Comparison of ENCODE assay signal across 17 cellular contexts in genomic region chr19:37695144-37695899, GRCh38. TPM values are rescaled to one million over a fixed set of nuclear protein-coding genes. Genes with fewer than 3 reads are reported as not detected.
A peak's percentile ranks its signal among the peaks of the same experiment; 100 is the strongest.
DNase-seq lines count a peak whose midpoint lies in the region; ATAC-seq and TF ChIP-seq lines count a peak whose summit lies in the region.
"Had no signal": no experiment of that assay in that cellular context is flagged by ENCODE, and none has a peak within 500 bp of the region (broad histone marks: within the 10 kb centered on the region; RNA-seq: fewer than 3 reads in every experiment).

No MANE protein-coding gene starts in this region.

- H4K20me1 ChIP-seq in GM23338 (replicated peaks; ENCODE audit: insufficient read depth) = no peaks in the 10 kb centered on the region

- H3K27me3 Mint-ChIP-seq in GM23338 (ENCODE audit: insufficient read depth, low read depth, poor library complexity) = peaks cover 46% of the 10 kb centered on the region
- peaks cover 81% of the 10 kb centered on the region for H3K27me3 Mint-ChIP-seq in WTC11 (ENCODE audit: low read depth)
- no peaks in the 10 kb centered on the region for H3K27me3 Mint-ChIP-seq in activated T-helper 2 cell treated with anti-CD3 and anti-CD28 coated beads, Interferon-gamma antibody, Interleukin-2, Interleukin-4, amounts not matched to agents 10 μg/mL and 5 μg/mL and 100 μg/mL, durations not matched to agents 14 hours and 24 hours and 36 hours (ENCODE audit: low read depth)
- H3K27me3 Mint-ChIP-seq: CD8-positive, alpha-beta memory T cell; IgD-negative memory B cell had no signal

- in situ Hi-C loops in GM13977 (cut with MboI; ENCODE audit: low pct_unique_long_range_greater_than_20kb, low sequenced_read_pairs, unreplicated experiment) = no loop called here

- no peak overlapping the region for H3K4me3 ChIP-seq in GM23338

- no peaks in the 10 kb centered on the region; the same call in 1 of the 2 replicates for H3K9me2 ChIP-seq in GM23338 (ENCODE audit: insufficient read depth)

- H3K36me3 Mint-ChIP-seq in GM23338 (ENCODE audit: low read depth) (peaks cover 41% of the 10 kb centered on the region), WTC11 (peaks cover 33% of the 10 kb centered on the region)
- peaks cover 35% of the 10 kb centered on the region for H3K36me3 Mint-ChIP-seq in activated T-helper 2 cell treated with anti-CD3 and anti-CD28 coated beads, Interferon-gamma antibody, Interleukin-2, Interleukin-4, amounts not matched to agents 10 μg/mL and 5 μg/mL and 100 μg/mL, durations not matched to agents 14 hours and 24 hours and 36 hours (ENCODE audit: low read depth)

- intact Hi-C loops in activated T-helper 2 cell treated with anti-CD3 and anti-CD28 coated beads, Interferon-gamma antibody, Interleukin-2, Interleukin-4, amounts not matched to agents 10 μg/mL and 5 μg/mL and 100 μg/mL, durations not matched to agents 14 hours and 24 hours and 36 hours (cut with micrococcal nuclease) = no loop called here

- H2AFZ ChIP-seq in GM23338 = no peak overlapping the region

- H3K27ac ChIP-seq in GM23338 (ENCODE audit: low read depth) = no peak overlapping the region

- H3K4me1 ChIP-seq in GM23338 (ENCODE audit: insufficient read depth) = peaks cover 5% of the 10 kb centered on the region
- H3K4me1 ChIP-seq: BE2C had no signal

- CTCF ChIA-PET in WTC11 (lab: Charles Lee) = interaction anchor here (0.7 to 1.0 kb wide), 3 partner anchors 24 to 264 kb away, joined by 3 read pairs; partner anchors contain the start of genes ZNF540, ZNF571 and ZNF607

- H3F3A ChIP-seq in GM23338 (replicated peaks; ENCODE audit: low read depth) = no peaks in the 10 kb centered on the region

- no peak for TF ChIP-seq CTCF in GM23338 (conservative IDR thresholded peaks at IDR 0.05; ENCODE audit: low read depth in 2 of 2)
- no peak for TF ChIP-seq CTCF in WTC11 (IDR thresholded peaks at IDR 0.05)
- no peak for TF ChIP-seq CTCF in GM13977 (IDR thresholded peaks at IDR 0.05; ENCODE audit: extremely low read depth, insufficient read depth, missing control alignments)

- ATAC-seq in GM23338 (peak; percentile 62), WTC11 (peak; percentile 63)
- ATAC-seq: HepG2 had no signal

- DNase-seq in GM23338 (ENCODE audit: low spot score) (peak; percentile 77), WTC11 (ENCODE audit: low spot score) (no peak), iPS-NIHi11 (ENCODE audit: low spot score) (peak; percentile 26), DMS153 (lab: John Stamatoyannopoulos, UW) (no peak), GM13977 (ENCODE audit: low spot score) (no peak)
- DNase-seq in activated T-helper 2 cell treated with anti-CD3 and anti-CD28 coated beads, Interferon-gamma antibody, Interleukin-2, Interleukin-4, amounts not matched to agents 10 μg/mL and 5 μg/mL and 100 μg/mL, durations not matched to agents 14 hours and 24 hours and 36 hours (ENCODE audit: low spot score) = no peak
- DNase-seq: ACHN; BE2C; C1 segment of cervical spinal cord; CD4-positive, CD25-positive, alpha-beta regulatory T cell; CD8-positive, alpha-beta memory T cell; COR-L47; DMS 273 treated with DMSO at 0.1 percent for 48 hours; GDM1; KBM-7 had no signal

- H3K4me2 ChIP-seq in GM23338 = no peak overlapping the region

- H3K27ac Mint-ChIP-seq in GM23338 = no peak overlapping the region
- H3K27ac Mint-ChIP-seq in WTC11 = no peak overlapping the region
- H3K27ac Mint-ChIP-seq in activated T-helper 2 cell treated with anti-CD3 and anti-CD28 coated beads, Interferon-gamma antibody, Interleukin-2, Interleukin-4, amounts not matched to agents 10 μg/mL and 5 μg/mL and 100 μg/mL, durations not matched to agents 14 hours and 24 hours and 36 hours = no peak overlapping the region
- H3K27ac Mint-ChIP-seq: CD4-positive, CD25-positive, alpha-beta regulatory T cell had no signal

- POLR2A ChIA-PET in WTC11 (lab: Charles Lee) = interaction anchor here (0.6 to 0.9 kb wide), 5 partner anchors 101 to 1499 kb away, joined by 3 to 4 read pairs (median 3); partner anchors contain the start of genes ZNF540 and ZNF571

- H3K4me1 Mint-ChIP-seq in GM23338 (peaks cover 22% of the 10 kb centered on the region), WTC11 (peaks cover 23% of the 10 kb centered on the region)
- H3K4me1 Mint-ChIP-seq in activated T-helper 2 cell treated with anti-CD3 and anti-CD28 coated beads, Interferon-gamma antibody, Interleukin-2, Interleukin-4, amounts not matched to agents 10 μg/mL and 5 μg/mL and 100 μg/mL, durations not matched to agents 14 hours and 24 hours and 36 hours (ENCODE audit: low read depth) = peaks cover 7% of the 10 kb centered on the region

- H3K9me3 Mint-ChIP-seq in GM23338 = peaks cover 22% of the 10 kb centered on the region
- peaks cover 7% of the 10 kb centered on the region; the same call in 1 of the 2 replicates for H3K9me3 Mint-ChIP-seq in WTC11
- H3K9me3 Mint-ChIP-seq in activated T-helper 2 cell treated with anti-CD3 and anti-CD28 coated beads, Interferon-gamma antibody, Interleukin-2, Interleukin-4, amounts not matched to agents 10 μg/mL and 5 μg/mL and 100 μg/mL, durations not matched to agents 14 hours and 24 hours and 36 hours = peaks cover 61% of the 10 kb centered on the region

- H3K27me3 ChIP-seq in GM23338 (ENCODE audit: insufficient read depth) = peaks cover 45% of the 10 kb centered on the region
- H3K27me3 ChIP-seq: BE2C had no signal

- H3K4me3 Mint-ChIP-seq in GM23338 (peak overlapping the region; percentile 18; the same call in 1 of the 3 replicates), WTC11 (no peak overlapping the region)
- no peak overlapping the region for H3K4me3 Mint-ChIP-seq in activated T-helper 2 cell treated with anti-CD3 and anti-CD28 coated beads, Interferon-gamma antibody, Interleukin-2, Interleukin-4, amounts not matched to agents 10 μg/mL and 5 μg/mL and 100 μg/mL, durations not matched to agents 14 hours and 24 hours and 36 hours (ENCODE audit: low read depth)
- H3K4me3 Mint-ChIP-seq: CD8-positive, alpha-beta memory T cell; IgD-negative memory B cell had no signal

- no peaks in the 10 kb centered on the region for H3K79me2 ChIP-seq in GM23338 (replicated peaks; ENCODE audit: insufficient read depth)

- H3K36me3 ChIP-seq in GM23338 (ENCODE audit: insufficient read depth) = no peaks in the 10 kb centered on the region; the same call in 1 of the 2 replicates

TF ChIP-seq in WTC11, 78 proteins besides CTCF, POLR2A, EP300 and RAD21:
- TF ChIP-seq ZMAT4 (CRISPR knock-in tag; IDR thresholded peaks at IDR 0.05) = 0 out of 2 replicates have a peak, but pooled peaks have one; percentile 37
- TF ChIP-seq STAT6 (CRISPR knock-in tag; conservative IDR thresholded peaks at IDR 0.05; ENCODE audit: low read depth) = no peak

RNA-seq across cellular contexts. Expression of gene ZNF607, which starts 24.2 kb away (rescaled TPM):
- 9.0 and 11.4 TPM in 2 replicates for total RNA-seq in GM23338 (2014; rRNA removed; shearing (Covaris generic))
- 3.0 and 3.2 TPM in 2 replicates for polyA plus RNA-seq in GM23338 (2016; fragmentation: Nextera tagmentation; extraction: Ambion mirVana)
- total RNA-seq in WTC11 (2021) = 17.5 to 21.2 TPM (median 20.7 TPM) in 3 replicates
- total RNA-seq in activated T-helper 2 cell treated with anti-CD3 and anti-CD28 coated beads, Interferon-gamma antibody, Interleukin-2, Interleukin-4, amounts not matched to agents 10 μg/mL and 5 μg/mL and 100 μg/mL, durations not matched to agents 14 hours and 24 hours and 36 hours = 2.7 and 3.0 TPM in 2 replicates

RNA-seq across cellular contexts. Expression of gene ZFP30, which starts 40.1 kb away (rescaled TPM):
- 5.9 and 6.3 TPM in 2 replicates for total RNA-seq in GM23338 (2014; rRNA removed; shearing (Covaris generic))
- 2.0 and 2.1 TPM in 2 replicates for polyA plus RNA-seq in GM23338 (2016; fragmentation: Nextera tagmentation; extraction: Ambion mirVana)
- 7.1 to 7.7 TPM (median 7.3 TPM) in 3 replicates for total RNA-seq in WTC11 (2021)
- 10.4 and 12.2 TPM in 2 replicates for total RNA-seq in activated T-helper 2 cell treated with anti-CD3 and anti-CD28 coated beads, Interferon-gamma antibody, Interleukin-2, Interleukin-4, amounts not matched to agents 10 μg/mL and 5 μg/mL and 100 μg/mL, durations not matched to agents 14 hours and 24 hours and 36 hours

Comparison
In these comparisons a context has a peak if more than half of its experiments do, and no peak if none do; other contexts are left out.
1. DNase-seq: peak in GM23338 (single experiment) and iPS-NIHi11 (single experiment); none in WTC11 (single experiment), DMS153 (single experiment), GM13977 (single experiment) and activated T-helper 2 cell treated with anti-CD3 and anti-CD28 coated beads, Interferon-gamma antibody, Interleukin-2, Interleukin-4, amounts not matched to agents 10 μg/mL and 5 μg/mL and 100 μg/mL, durations not matched to agents 14 hours and 24 hours and 36 hours (single experiment).